Comparison of ENCODE assay signal across 15 cellular contexts in the genomic region with DNA sequence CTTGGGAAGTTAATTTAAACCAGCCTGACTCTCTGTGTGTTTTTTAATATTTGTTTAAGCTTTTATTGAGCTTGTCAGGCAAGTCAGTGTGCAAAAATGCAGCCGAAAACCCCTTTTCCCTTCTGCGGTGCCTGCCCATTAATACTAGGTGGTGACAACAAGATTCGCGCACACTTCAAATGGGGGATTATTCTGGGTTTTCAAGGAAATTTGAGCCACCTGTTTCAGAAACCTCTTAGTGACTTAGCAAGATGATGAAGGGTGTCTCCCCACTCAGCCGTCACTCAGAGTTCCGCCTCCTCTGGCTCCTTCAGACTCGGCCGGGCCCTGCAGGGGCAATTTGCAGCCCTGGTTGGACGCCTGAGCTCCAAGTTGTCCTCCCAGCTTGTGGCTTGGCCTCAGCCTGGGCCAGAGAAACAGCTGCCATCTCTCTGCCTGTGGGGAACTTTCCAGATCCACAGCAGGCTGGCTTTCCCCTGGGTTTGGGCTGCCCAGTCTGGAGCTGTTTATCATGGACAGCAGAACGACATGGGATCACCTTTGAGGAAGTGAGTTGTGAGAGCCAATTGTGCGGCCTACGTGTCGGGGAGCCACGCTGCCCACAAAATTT.
A peak's percentile ranks its signal among the peaks of the same experiment; 100 is the strongest.
DNase-seq lines count a peak whose midpoint lies in the region; ATAC-seq, FAIRE-seq and TF ChIP-seq lines count a peak whose summit lies in the region.
"Had no signal": no experiment of that assay in that cellular context is flagged by ENCODE, and none has a peak within 500 bp of the region (broad histone marks: within the 10 kb centered on the region; RNA-seq: fewer than 3 reads in every experiment).

No MANE protein-coding gene starts in this region.

- no peak overlapping the region for H2AFZ ChIP-seq in H9 (ENCODE audit: low read length)

- WGBS in H9 (ENCODE audit: extremely low coverage, insufficient read length, low lambda C conversion rate) = no CpG with 5 or more reads among the region's 14 CpGs

- H3K4me1 Mint-ChIP-seq in H9 = peaks cover 16 to 24% of the 10 kb centered on the region in 2 experiments

- H2BK120ac ChIP-seq in H9 (ENCODE audit: low read depth, low read length, poor library complexity, severe bottlenecking) = no peak overlapping the region

- peak overlapping the region in 1 of 3 experiments; percentile 42; a peak in 1 of 7 replicates for H3K27ac Mint-ChIP-seq in H9
- H3K27ac Mint-ChIP-seq: activated naive CD8-positive, alpha-beta T cell had no signal

- no peaks in the 10 kb centered on the region for H4K20me1 ChIP-seq in H9 (ENCODE audit: control insufficient read depth, insufficient read depth, insufficient read length)

- H2BK20ac ChIP-seq in H9 (ENCODE audit: low read depth, low read length, poor library complexity, severe bottlenecking) = no peak overlapping the region

- H3K79me1 ChIP-seq in H9 (ENCODE audit: insufficient read depth, low read depth, low read length, poor library complexity, severe bottlenecking) = no peaks in the 10 kb centered on the region

- H2BK5ac ChIP-seq in H9 (ENCODE audit: insufficient read length, low read length) = no peak overlapping the region

- H3K4me1 ChIP-seq in H9 (ENCODE audit: insufficient read depth, low read length) (no peaks in the 10 kb centered on the region), adipocyte (ENCODE audit: control insufficient read depth, insufficient read depth, low read length) (peaks cover 24% of the 10 kb centered on the region), kidney (ENCODE audit: control insufficient read depth in 1 of 2, insufficient read depth in 1 of 2, low read depth in 1 of 2, low read length in 2 of 2) (no peaks in the 10 kb centered on the region), thoracic aorta (ENCODE audit: control insufficient read depth in 1 of 2, low read depth in 2 of 2) (peaks cover 23 to 59% of the 10 kb centered on the region in 2 donors)
- H3K4me1 ChIP-seq: pancreas had no signal

- H3K9ac ChIP-seq in H9 (ENCODE audit: extremely low read depth, insufficient read length, low read length) (no peak overlapping the region), adipocyte (ENCODE audit: low read length) (no peak overlapping the region), kidney (ENCODE audit: low read length in 2 of 2) (no peak overlapping the region)

- H3K36me3 Mint-ChIP-seq in H9 (ENCODE audit: insufficient read depth in 1 of 3, low read depth in 3 of 3) = peaks cover 0 to 5% (median 2%) of the 10 kb centered on the region in 3 experiments; a peak in 1 of 7 replicates
- H3K36me3 Mint-ChIP-seq: activated naive CD8-positive, alpha-beta T cell had no signal

- peaks cover 0 to 3% of the 10 kb centered on the region in 2 experiments; a peak in 1 of 5 replicates for H3K9me3 Mint-ChIP-seq in H9

- no peak overlapping the region for H2BK15ac ChIP-seq in H9 (ENCODE audit: low read depth, low read length)

- H3K36me3 ChIP-seq in adipocyte (ENCODE audit: control insufficient read depth, insufficient read depth, low read length, severe bottlenecking) (no peaks in the 10 kb centered on the region), kidney (ENCODE audit: control insufficient read depth in 1 of 2, insufficient read depth in 2 of 2, low read length in 2 of 2) (no peaks in the 10 kb centered on the region), thoracic aorta (no peaks in the 10 kb centered on the region)
- H3K36me3 ChIP-seq: pancreas, vagina had no signal

- H3K14ac ChIP-seq in H9 (ENCODE audit: insufficient read depth, low read length) = peak overlapping the region; percentile 29; the same call in 1 of the 2 replicates

- H3K4me2 ChIP-seq in H9 (ENCODE audit: insufficient read depth, insufficient read length, low read length) = no peak overlapping the region

- H3T11ph ChIP-seq in H9 (ENCODE audit: low read length) = no peak overlapping the region

- no peak overlapping the region for H3K4ac ChIP-seq in H9 (ENCODE audit: low read depth, low read length)

- ATAC-seq in thoracic aorta (ENCODE audit: insufficient number of reproducible peaks, low FRiP score, low read depth) (no peak), HG03196 (IDR thresholded peaks at IDR 0.05; ENCODE audit: unreplicated experiment) (no peak)

- no peak overlapping the region for H3K18ac ChIP-seq in H9 (ENCODE audit: insufficient read length, low read depth, low read length)

- no peak overlapping the region for H3K27ac ChIP-seq in H9 (ENCODE audit: insufficient read length, low read depth, low read length)
- no peak overlapping the region for H3K27ac ChIP-seq in kidney (ENCODE audit: low read depth in 2 of 2, low read length in 2 of 2)
- peak overlapping the region; percentile 89 to 95 for H3K27ac ChIP-seq in thoracic aorta
- H3K27ac ChIP-seq: SK-N-MC, vagina had no signal

- H4K5ac ChIP-seq in H9 (ENCODE audit: insufficient read length, low read depth, low read length) = no peak overlapping the region

- no peak overlapping the region for H2AK5ac ChIP-seq in H9 (ENCODE audit: insufficient read length, low read length)

- no peak overlapping the region for H3K4me3 Mint-ChIP-seq in H9
- H3K4me3 Mint-ChIP-seq: activated naive CD8-positive, alpha-beta T cell had no signal

- DNase-seq in H9 = no peak
- DNase-seq in adipocyte (ENCODE audit: low read depth) = peak; percentile 22
- peak; percentile 77 for DNase-seq in kidney
- peak; percentile 15 for DNase-seq in thoracic aorta (ENCODE audit: low spot score)
- no peak for DNase-seq in posterior cingulate gyrus
- no peak for DNase-seq in NCI-H82 (lab: John Stamatoyannopoulos, UW)
- DNase-seq: activated CD4-positive, alpha-beta T cell treated with anti-CD3 and anti-CD28 coated beads, Interleukin-2, amount 50 U/mL, for 4 hours; effector memory CD4-positive, alpha-beta T cell; HCEC 1CT; NCI-H2081; pancreas had no signal

- H3K79me2 ChIP-seq in H9 (ENCODE audit: insufficient read depth, low read length) = no peaks in the 10 kb centered on the region

- no peak overlapping the region for H4K8ac ChIP-seq in H9 (replicated peaks; ENCODE audit: insufficient read length, low read depth, low read length)

- H3K4me3 ChIP-seq in adipocyte (ENCODE audit: low read length) (no peak overlapping the region), kidney (ENCODE audit: low read length in 2 of 2) (no peak overlapping the region), thoracic aorta (peak overlapping the region; percentile 48)
- H3K4me3 ChIP-seq: pancreas, SK-N-MC, vagina had no signal

- no peak for FAIRE-seq in kidney (lab: Jason Lieb, UNC)
- FAIRE-seq: pancreas had no signal

- TF ChIP-seq CTCF in H9 (conservative IDR thresholded peaks at IDR 0.05) (no peak), kidney (IDR thresholded peaks at IDR 0.05; ENCODE audit: borderline replicate concordance, extremely low read depth, insufficient read depth) (no peak), thoracic aorta (IDR thresholded peaks at IDR 0.05) (peak; percentile 8)

- H4K91ac ChIP-seq in H9 (ENCODE audit: insufficient read length, low read depth, low read length) = no peak overlapping the region

- H3K56ac ChIP-seq in H9 (ENCODE audit: insufficient read length, low read depth, low read length) = no peak overlapping the region

- intact Hi-C loops in kidney (cut with DNase I) (no loop called here), posterior cingulate gyrus (cut with DNase I) (no loop called here)

- no peaks in the 10 kb centered on the region for H3K9me3 ChIP-seq in H9 (ENCODE audit: control insufficient read depth, low read depth, low read length)
- H3K9me3 ChIP-seq in adipocyte (ENCODE audit: control insufficient read depth, low read length) = no peaks in the 10 kb centered on the region
- H3K9me3 ChIP-seq in kidney (ENCODE audit: control insufficient read depth in 1 of 2, low read length in 2 of 2) = no peaks in the 10 kb centered on the region
- no peaks in the 10 kb centered on the region for H3K9me3 ChIP-seq in thoracic aorta
- H3K9me3 ChIP-seq: pancreas, vagina had no signal

- H3K27me3 ChIP-seq in H9 (ENCODE audit: insufficient read depth, low read length) = no peaks in the 10 kb centered on the region
- no peaks in the 10 kb centered on the region for H3K27me3 ChIP-seq in adipocyte (replicated peaks; ENCODE audit: control insufficient read depth, insufficient read depth, low read length)
- no peaks in the 10 kb centered on the region for H3K27me3 ChIP-seq in thoracic aorta (replicated peaks; ENCODE audit: insufficient read depth)
- H3K27me3 ChIP-seq: pancreas, vagina had no signal

- H3K23ac ChIP-seq in H9 (ENCODE audit: insufficient read length, low read depth, low read length) = no peak overlapping the region

- no peak overlapping the region for H2BK12ac ChIP-seq in H9 (ENCODE audit: insufficient read length, low read depth, low read length)

- H3K27me3 Mint-ChIP-seq in H9 (ENCODE audit: low read depth) = no peaks in the 10 kb centered on the region
- H3K27me3 Mint-ChIP-seq: activated naive CD8-positive, alpha-beta T cell had no signal

- no peaks in the 10 kb centered on the region for H3K23me2 ChIP-seq in H9 (ENCODE audit: insufficient read length, low read depth, low read length, poor library complexity, severe bottlenecking)

Comparison
In these comparisons a context has a peak if more than half of its experiments do, and no peak if none do; other contexts are left out.
1. DNase-seq: peak in adipocyte (single experiment), kidney (single experiment) and thoracic aorta (single experiment); none in H9 (single experiment), posterior cingulate gyrus (0 of 10) and NCI-H82 (single experiment).
2. H3K27ac ChIP-seq: peak in thoracic aorta (2 of 2); none in H9 (single experiment) and kidney (0 of 2).